In genomic region chr22:44190381-44190976, GRCh38 we compare ENCODE assay signal across 26 cellular contexts. TPM values are rescaled to one million over a fixed set of nuclear protein-coding genes. Genes with fewer than 3 reads are reported as not detected.
"Had no signal": no experiment of that assay in that cellular context is flagged by ENCODE, and none has a peak within 500 bp of the region (broad histone marks: within the 10 kb centered on the region; RNA-seq: fewer than 3 reads in every experiment).

No MANE protein-coding gene starts in this region.

- H3K27me3 Mint-ChIP-seq: activated CD4-positive, alpha-beta memory T cell treated with anti-CD3 and anti-CD28 coated beads for 36 hours; activated CD8-positive, alpha-beta memory T cell treated with anti-CD3 and anti-CD28 coated beads, Interleukin-2, amount 10 ng/mL, durations not matched to agents 7 days and 5 days; activated naive CD8-positive, alpha-beta T cell treated with anti-CD3 and anti-CD28 coated beads for 36 hours; stimulated activated naive CD8-positive, alpha-beta T cell treated with anti-CD3 and anti-CD28 coated beads, Interleukin-15, Interleukin-2, amounts not matched to agents 100 ng/mL and 50 ng/mL, for 24 hours; T-cell had no signal

- H2AFZ ChIP-seq: hepatocyte had no signal

- H3K4me3 ChIP-seq: body of pancreas, coronary artery, esophagus squamous epithelium, hepatocyte, skin epidermis, upper lobe of left lung had no signal

- FAIRE-seq: endothelial cell of umbilical vein had no signal

- H3K36me3 Mint-ChIP-seq: natural killer cell had no signal

- H3K9me3 ChIP-seq: body of pancreas, esophagus squamous epithelium, upper lobe of left lung had no signal

- H3K4me1 ChIP-seq: body of pancreas had no signal

- H3K27ac ChIP-seq: body of pancreas, coronary artery, esophagus squamous epithelium, hepatocyte, skin epidermis, upper lobe of left lung had no signal

- H3K36me3 ChIP-seq: esophagus squamous epithelium, upper lobe of left lung had no signal

- H3K4me3 Mint-ChIP-seq: activated CD4-positive, alpha-beta memory T cell treated with anti-CD3 and anti-CD28 coated beads for 36 hours; activated CD8-positive, alpha-beta memory T cell treated with anti-CD3 and anti-CD28 coated beads, Interleukin-2, amount 10 ng/mL, durations not matched to agents 7 days and 5 days; activated naive CD8-positive, alpha-beta T cell treated with anti-CD3 and anti-CD28 coated beads for 36 hours; natural killer cell; stimulated activated naive CD8-positive, alpha-beta T cell treated with anti-CD3 and anti-CD28 coated beads, Interleukin-15, Interleukin-2, amounts not matched to agents 100 ng/mL and 50 ng/mL, for 24 hours; T-cell had no signal

- H3K27me3 ChIP-seq: body of pancreas, hepatocyte, upper lobe of left lung had no signal

- H3K27ac Mint-ChIP-seq: activated CD4-positive, alpha-beta memory T cell treated with anti-CD3 and anti-CD28 coated beads for 36 hours; stimulated activated naive CD8-positive, alpha-beta T cell treated with anti-CD3 and anti-CD28 coated beads, Interleukin-15, Interleukin-2, amounts not matched to agents 100 ng/mL and 50 ng/mL, for 24 hours; T-cell had no signal

- ATAC-seq: body of pancreas, left lobe of liver, natural killer cell had no signal

- H3K79me2 ChIP-seq: hepatocyte had no signal

- DNase-seq: activated CD4-positive, alpha-beta T cell treated with anti-CD3 and anti-CD28 coated beads for 1 hour; activated T-cell treated with anti-CD3 and anti-CD28 coated beads, Interleukin-2, amount 50 U/mL, for 1 hour; amygdala; body of pancreas; caudate nucleus; effector CD4-positive, alpha-beta T cell; esophagus squamous epithelium; islet precursor cell; natural killer cell; nucleus accumbens; retina; T1000 had no signal

- H3K4me2 ChIP-seq: hepatocyte had no signal

- H3K9me3 Mint-ChIP-seq: activated CD4-positive, alpha-beta memory T cell treated with anti-CD3 and anti-CD28 coated beads for 36 hours; natural killer cell; stimulated activated naive CD8-positive, alpha-beta T cell treated with anti-CD3 and anti-CD28 coated beads, Interleukin-15, Interleukin-2, amounts not matched to agents 100 ng/mL and 50 ng/mL, for 24 hours; T-cell had no signal

RNA-seq across cellular contexts. Expression of gene PARVG, which starts 9.8 kb away (rescaled TPM):
- total RNA-seq: fibroblast of villous mesenchyme, glomerular endothelial cell, mammary epithelial cell had no signal
- polyA plus RNA-seq: endothelial cell of umbilical vein, mammary epithelial cell had no signal
